In genomic region chr15:67967871-67968423, GRCh38 we compare ENCODE assay signal across 1 cellular context.
TF ChIP-seq lines count a peak whose summit lies in the region.

No MANE protein-coding gene starts in this region.

TF ChIP-seq in GM12878, 131 proteins besides CTCF, POLR2A, EP300 and RAD21 (continued from another document):
- TF ChIP-seq IKZF1 (conservative IDR thresholded peaks at IDR 0.05) (peak; percentile 43; the same call in 1 of the 2 replicates), HDGF (IDR thresholded peaks at IDR 0.05) (no peak), MEF2B (IDR thresholded peaks at IDR 0.05; ENCODE audit: partially characterized antibody, poor library complexity, severe bottlenecking) (no peak), ZNF687 (IDR thresholded peaks at IDR 0.05) (no peak), SP1 (IDR thresholded peaks at IDR 0.05; ENCODE audit: low read depth, low read length) (no peak), SPI1 (IDR thresholded peaks at IDR 0.05; ENCODE audit: borderline replicate concordance, insufficient read depth, low read depth, low read length) (peak; percentile 39; the same call in 1 of the 2 replicates), PKNOX1 (IDR thresholded peaks at IDR 0.05) (peak; percentile 68), STAT3 (IDR thresholded peaks at IDR 0.05; ENCODE audit: low read depth, low read length) (no peak), SKIL (IDR thresholded peaks at IDR 0.05; ENCODE audit: low read depth, poor library complexity, severe bottlenecking) (no peak)
TF ChIP-seq in GM12878: peak in this region for 6.
